In the genomic region with DNA sequence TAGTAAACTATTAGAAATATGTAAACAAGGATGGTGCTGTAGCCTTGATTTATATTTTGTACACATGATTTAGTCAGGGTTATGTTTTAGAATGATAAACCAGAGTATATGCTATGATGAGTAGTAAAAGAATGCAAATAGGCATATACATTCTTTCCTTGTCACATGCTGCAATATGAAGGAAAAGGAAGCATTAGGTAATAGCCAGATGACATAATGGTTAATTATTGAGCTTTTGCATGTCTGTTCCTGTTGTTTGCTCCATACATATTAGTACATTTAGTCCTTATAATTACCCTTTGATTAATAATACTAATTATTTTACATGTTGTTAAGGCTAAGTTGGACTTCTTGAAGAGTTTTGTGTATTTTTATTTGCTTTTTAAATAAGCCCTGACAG, we compare ENCODE assay signal across 9 cellular contexts.
DNase-seq lines count a peak whose midpoint lies in the region; ATAC-seq and TF ChIP-seq lines count a peak whose summit lies in the region.
"Had no signal": no experiment of that assay in that cellular context is flagged by ENCODE, and none has a peak within 500 bp of the region (broad histone marks: within the 10 kb centered on the region; RNA-seq: fewer than 3 reads in every experiment).

No MANE protein-coding gene starts in this region.

- no peaks in the 10 kb centered on the region for H3K27me3 ChIP-seq in CD4-positive, alpha-beta memory T cell (ENCODE audit: insufficient read depth, low read length)

- H3K4me3 ChIP-seq in mucosa of descending colon = no peak overlapping the region
- H3K4me3 ChIP-seq in coronary artery = no peak overlapping the region
- no peak overlapping the region for H3K4me3 ChIP-seq in CD4-positive, alpha-beta memory T cell (ENCODE audit: low read length in 2 of 2)

- peaks cover 18% of the 10 kb centered on the region for H3K4me1 Mint-ChIP-seq in chondrocyte (ENCODE audit: low read depth)
- no peaks in the 10 kb centered on the region for H3K4me1 Mint-ChIP-seq in activated CD8-positive, alpha-beta T cell treated with anti-CD3 and anti-CD28 coated beads, Interleukin-2, amount 10 ng/mL, durations not matched to agents 7 days and 5 days (ENCODE audit: low read depth)
- peaks cover 33 to 64% (median 50%) of the 10 kb centered on the region in 4 donors for H3K4me1 Mint-ChIP-seq in CD4-positive, alpha-beta memory T cell

- no peak overlapping the region for H3K4me3 Mint-ChIP-seq in chondrocyte (ENCODE audit: unreplicated experiment)
- no peak overlapping the region for H3K4me3 Mint-ChIP-seq in activated CD8-positive, alpha-beta T cell treated with anti-CD3 and anti-CD28 coated beads, Interleukin-2, amount 10 ng/mL, durations not matched to agents 7 days and 5 days
- H3K4me3 Mint-ChIP-seq in CD4-positive, alpha-beta memory T cell = no peak overlapping the region

- TF ChIP-seq CTCF in chondrocyte (IDR thresholded peaks at IDR 0.05) (no peak), mucosa of descending colon (IDR thresholded peaks at IDR 0.05) (no peak), coronary artery (IDR thresholded peaks at IDR 0.05) (no peak)

- POLR2A ChIA-PET in activated CD8-positive, alpha-beta T cell treated with anti-CD3 and anti-CD28 coated beads, Interleukin-2, amount 10 ng/mL, durations not matched to agents 7 days and 5 days (lab: Charles Lee) = interaction anchor here (0.6 kb wide), 1 partner anchor 98 kb away, joined by 9 read pairs; no protein-coding TSS in a partner anchor
- POLR2A ChIA-PET in CD4-positive, alpha-beta memory T cell (lab: Charles Lee; ENCODE audit: partially characterized antibody) = interaction anchor here (1.2 kb wide), 1 partner anchor 65 kb away, joined by 3 read pairs; no protein-coding TSS in a partner anchor

- TF ChIP-seq POLR2A in GM18505 (IDR thresholded peaks at IDR 0.05; ENCODE audit: borderline replicate concordance, extremely low read depth, insufficient read depth, insufficient read length) = no peak

- H3K4me1 ChIP-seq in mucosa of descending colon (ENCODE audit: low read depth) = no peaks in the 10 kb centered on the region
- H3K4me1 ChIP-seq in CD4-positive, alpha-beta memory T cell (ENCODE audit: insufficient read depth, low read length) = peaks cover 9% of the 10 kb centered on the region

- intact Hi-C loops in mucosa of descending colon (cut with DNase I, micrococcal nuclease) = no loop called here
- intact Hi-C loops in CD4-positive, alpha-beta memory T cell (cut with micrococcal nuclease) = no loop called here

- H3K36me3 ChIP-seq in mucosa of descending colon (ENCODE audit: low read depth) = no peaks in the 10 kb centered on the region
- no peaks in the 10 kb centered on the region for H3K36me3 ChIP-seq in CD4-positive, alpha-beta memory T cell (ENCODE audit: insufficient read depth, low read length)

- H3K9me3 ChIP-seq in mucosa of descending colon = no peaks in the 10 kb centered on the region
- no peaks in the 10 kb centered on the region for H3K9me3 ChIP-seq in CD4-positive, alpha-beta memory T cell (ENCODE audit: control insufficient read depth in 1 of 2, low read length in 2 of 2)

- H3K9me3 Mint-ChIP-seq in chondrocyte (ENCODE audit: low read depth) = peaks cover 4% of the 10 kb centered on the region
- no peaks in the 10 kb centered on the region for H3K9me3 Mint-ChIP-seq in activated CD8-positive, alpha-beta T cell treated with anti-CD3 and anti-CD28 coated beads, Interleukin-2, amount 10 ng/mL, durations not matched to agents 7 days and 5 days (ENCODE audit: insufficient read depth)
- peaks cover 0 to 3% (median 0%) of the 10 kb centered on the region in 8 donors for H3K9me3 Mint-ChIP-seq in CD4-positive, alpha-beta memory T cell

- ATAC-seq in mucosa of descending colon = peak; percentile 42
- ATAC-seq in GM18505 (IDR thresholded peaks at IDR 0.05; ENCODE audit: unreplicated experiment) = no peak
- ATAC-seq in activated CD8-positive, alpha-beta T cell treated with anti-CD3 and anti-CD28 coated beads, Interleukin-2, amount 10 ng/mL, durations not matched to agents 7 days and 5 days = no peak

- CTCF ChIA-PET in activated CD8-positive, alpha-beta T cell treated with anti-CD3 and anti-CD28 coated beads, Interleukin-2, amount 10 ng/mL, durations not matched to agents 7 days and 5 days (lab: Charles Lee) = no interaction called here
- CTCF ChIA-PET in CD4-positive, alpha-beta memory T cell (lab: Charles Lee; ENCODE audit: partially characterized antibody) = interaction anchor here (1.1 to 1.4 kb wide), 2 partner anchors 69 to 175 kb away, joined by 3 read pairs; no protein-coding TSS in a partner anchor

- H3K36me3 Mint-ChIP-seq in chondrocyte (ENCODE audit: low read depth) = peaks cover 3% of the 10 kb centered on the region
- H3K36me3 Mint-ChIP-seq in activated CD8-positive, alpha-beta T cell treated with anti-CD3 and anti-CD28 coated beads, Interleukin-2, amount 10 ng/mL, durations not matched to agents 7 days and 5 days (ENCODE audit: low read depth) = peaks cover 20% of the 10 kb centered on the region
- peaks cover 12 to 27% of the 10 kb centered on the region in 2 donors for H3K36me3 Mint-ChIP-seq in CD4-positive, alpha-beta memory T cell

- H3K27ac ChIP-seq in coronary artery = no peak overlapping the region
- H3K27ac ChIP-seq in CD4-positive, alpha-beta memory T cell (ENCODE audit: low read depth, low read length) = no peak overlapping the region

- peak overlapping the region; percentile 66 for H3K27ac Mint-ChIP-seq in chondrocyte (ENCODE audit: unreplicated experiment)
- H3K27ac Mint-ChIP-seq in activated CD8-positive, alpha-beta T cell treated with anti-CD3 and anti-CD28 coated beads, Interleukin-2, amount 10 ng/mL, durations not matched to agents 7 days and 5 days = no peak overlapping the region
- H3K27ac Mint-ChIP-seq in CD4-positive, alpha-beta memory T cell = peak overlapping the region in 1 of 7 donors; percentile 13

- no peaks in the 10 kb centered on the region for H3K27me3 Mint-ChIP-seq in chondrocyte (ENCODE audit: low read depth)
- no peaks in the 10 kb centered on the region for H3K27me3 Mint-ChIP-seq in activated CD8-positive, alpha-beta T cell treated with anti-CD3 and anti-CD28 coated beads, Interleukin-2, amount 10 ng/mL, durations not matched to agents 7 days and 5 days (ENCODE audit: low read depth)
- no peaks in the 10 kb centered on the region for H3K27me3 Mint-ChIP-seq in CD4-positive, alpha-beta memory T cell

- DNase-seq in EH (ENCODE audit: low read depth) (peak; percentile 80), NOMO-1 (lab: John Stamatoyannopoulos, UW; ENCODE audit: unreplicated experiment in 2 of 2) (peak; percentile 41 to 81), chondrocyte (ENCODE audit: low spot score) (no peak), mucosa of descending colon (no peak), coronary artery (ENCODE audit: low spot score) (no peak)
- DNase-seq in activated CD8-positive, alpha-beta T cell treated with anti-CD3 and anti-CD28 coated beads, Interleukin-2, amount 10 ng/mL, durations not matched to agents 7 days and 5 days = no peak
- no peak for DNase-seq in CD4-positive, alpha-beta memory T cell
- DNase-seq: T-helper 2 cell had no signal

Comparison
In these comparisons a context has a peak if more than half of its experiments do, and no peak if none do; other contexts are left out.
1. DNase-seq: peak in EH (single experiment) and NOMO-1 (2 of 2); none in chondrocyte (single experiment), mucosa of descending colon (0 of 3), coronary artery (single experiment), activated CD8-positive, alpha-beta T cell treated with anti-CD3 and anti-CD28 coated beads, Interleukin-2, amount 10 ng/mL, durations not matched to agents 7 days and 5 days (single experiment) and CD4-positive, alpha-beta memory T cell (0 of 5).